ENCODE assay signal across 8 cellular contexts in genomic region chr4:83285022-83285387, GRCh38. TPM values are rescaled to one million over a fixed set of nuclear protein-coding genes. Genes with fewer than 3 reads are reported as not detected.
DNase-seq lines count a peak whose midpoint lies in the region; TF ChIP-seq lines count a peak whose summit lies in the region.

No MANE protein-coding gene starts in this region.

- H3K27ac Mint-ChIP-seq in endodermal cell (peak overlapping the region; percentile 82), type B pancreatic cell (peak overlapping the region; percentile 96)

- H3K36me3 ChIP-seq in HUES64 (ENCODE audit: insufficient read depth, low read length) (no peaks in the 10 kb centered on the region), SU-DHL-6 (ENCODE audit: low read length) (no peaks in the 10 kb centered on the region), endodermal cell (ENCODE audit: control insufficient read depth, insufficient read depth, low read length) (no peaks in the 10 kb centered on the region), mesendoderm (ENCODE audit: control insufficient read depth, insufficient read depth, low read length) (no peaks in the 10 kb centered on the region)

- peaks cover 5% of the 10 kb centered on the region; the same call in 1 of the 2 replicates for H3K4me1 ChIP-seq in HUES64 (ENCODE audit: insufficient read depth, low read length)
- no peaks in the 10 kb centered on the region for H3K4me1 ChIP-seq in endodermal cell (ENCODE audit: control insufficient read depth, insufficient read depth, low read length)
- H3K4me1 ChIP-seq in mesendoderm (ENCODE audit: control insufficient read depth, low read depth, low read length), result no peaks in the 10 kb centered on the region

- no peaks in the 10 kb centered on the region for H4K20me1 ChIP-seq in SU-DHL-6 (ENCODE audit: low read depth, low read length)

- H3K4me2 ChIP-seq in SU-DHL-6 (ENCODE audit: low read depth, low read length, poor library complexity, severe bottlenecking) (peak overlapping the region; percentile 95), mesendoderm (ENCODE audit: low read length) (peak overlapping the region; percentile 67)

- peak overlapping the region; percentile 96 for H2AFZ ChIP-seq in SU-DHL-6 (ENCODE audit: low read depth, low read length, severe bottlenecking)

- no peak overlapping the region for H2BK120ac ChIP-seq in mesendoderm (ENCODE audit: low read depth, low read length)

- no peak overlapping the region for H2AK5ac ChIP-seq in mesendoderm (ENCODE audit: low read length)

- H3K9me3 ChIP-seq in HUES64 (ENCODE audit: insufficient read depth, low read depth, low read length) (no peaks in the 10 kb centered on the region), SU-DHL-6 (ENCODE audit: insufficient read depth, low read length) (no peaks in the 10 kb centered on the region), endodermal cell (ENCODE audit: control insufficient read depth, low read length) (no peaks in the 10 kb centered on the region)

- no peak overlapping the region for H2BK15ac ChIP-seq in mesendoderm (replicated peaks; ENCODE audit: low read depth)

- H3K27ac ChIP-seq in HUES64 (ENCODE audit: low read depth, low read length), result peak overlapping the region; percentile 91
- peak overlapping the region; percentile 71 for H3K27ac ChIP-seq in SU-DHL-6 (ENCODE audit: low read depth, low read length)
- H3K27ac ChIP-seq in endodermal cell (ENCODE audit: low read depth, low read length), result no peak overlapping the region
- H3K27ac ChIP-seq in mesendoderm (ENCODE audit: low read depth, low read length), result no peak overlapping the region

- no peaks in the 10 kb centered on the region for H3F3A ChIP-seq in SU-DHL-6 (ENCODE audit: insufficient read depth)

- no peaks in the 10 kb centered on the region for H3K79me1 ChIP-seq in mesendoderm (ENCODE audit: low read length)

- peak overlapping the region; percentile 97 for H3K56ac ChIP-seq in mesendoderm (ENCODE audit: low read length)

- peak; percentile 9 for DNase-seq in stimulated activated CD4-positive, alpha-beta T cell treated with anti-CD3 and anti-CD28 coated beads, Interleukin-4, amount 100 ng/mL, for 24 hours
- no peak for DNase-seq in stimulated activated CD4-positive, alpha-beta T cell treated with anti-CD3 and anti-CD28 coated beads, Interleukin-2, amount 100 ng/mL, for 48 hours
- peak; percentile 45 for DNase-seq in endodermal cell
- DNase-seq in mesendoderm, result peak; percentile 19
- no peak for DNase-seq in type B pancreatic cell (ENCODE audit: extremely low spot score, unreplicated experiment)
- DNase-seq in NCI-H187 (lab: John Stamatoyannopoulos, UW), result no peak

- H3K4me3 Mint-ChIP-seq in endodermal cell (peak overlapping the region; percentile 73), type B pancreatic cell (peak overlapping the region; percentile 96)

- peaks cover 6% of the 10 kb centered on the region for H3K9me3 Mint-ChIP-seq in endodermal cell
- H3K9me3 Mint-ChIP-seq in type B pancreatic cell, result peaks cover 5% of the 10 kb centered on the region

- H2BK5ac ChIP-seq in mesendoderm (ENCODE audit: low read length), result no peak overlapping the region

- no peak overlapping the region for H3K18ac ChIP-seq in mesendoderm (ENCODE audit: low read length)

- peak overlapping the region; percentile 89 for H3K9ac ChIP-seq in HUES64 (ENCODE audit: low read depth, low read length)
- H3K9ac ChIP-seq in SU-DHL-6 (ENCODE audit: low read length), result peak overlapping the region; percentile 79
- peak overlapping the region; percentile 62 for H3K9ac ChIP-seq in endodermal cell (ENCODE audit: extremely low read depth, low read length, poor library complexity, severe bottlenecking)
- H3K9ac ChIP-seq in mesendoderm (ENCODE audit: low read length), result peak overlapping the region; percentile 70

- H3K27me3 ChIP-seq in HUES64 (ENCODE audit: insufficient read depth, low read length), result peaks cover 14% of the 10 kb centered on the region
- H3K27me3 ChIP-seq in SU-DHL-6 (ENCODE audit: low read length), result no peaks in the 10 kb centered on the region
- H3K27me3 ChIP-seq in endodermal cell (ENCODE audit: control insufficient read depth, insufficient read depth, low read length, poor library complexity, severe bottlenecking), result no peaks in the 10 kb centered on the region
- no peaks in the 10 kb centered on the region for H3K27me3 ChIP-seq in mesendoderm (ENCODE audit: insufficient read depth, low read length, poor library complexity)

- TF ChIP-seq CTCF in SU-DHL-6 (IDR thresholded peaks at IDR 0.05; ENCODE audit: insufficient read depth, low read length, poor library complexity, severe bottlenecking) (no peak), endodermal cell (conservative IDR thresholded peaks at IDR 0.05) (no peak), type B pancreatic cell (conservative IDR thresholded peaks at IDR 0.05) (no peak)

- WGBS in HUES64, result 33% methylated on average over 10 of the region's 10 CpGs
- WGBS in endodermal cell (ENCODE audit: insufficient coverage in 1 of 2, insufficient read length in 1 of 2), 2 experiments, result 40 to 51% methylated on average over 8 to 10 of the region's 10 CpGs
- no CpG with 5 or more reads among the region's 10 CpGs for WGBS in mesendoderm (ENCODE audit: extremely low coverage, insufficient coverage, low lambda C conversion rate)

- H3K36me3 Mint-ChIP-seq in endodermal cell (ENCODE audit: low read depth) (no peaks in the 10 kb centered on the region), type B pancreatic cell (no peaks in the 10 kb centered on the region)

- peak overlapping the region; percentile 18 for H3K23ac ChIP-seq in mesendoderm (ENCODE audit: low read length)

- no peak overlapping the region for H3K4ac ChIP-seq in mesendoderm (ENCODE audit: low read depth, low read length)

- peak overlapping the region; percentile 73 for H3K4me3 ChIP-seq in HUES64 (ENCODE audit: low read length)
- H3K4me3 ChIP-seq in SU-DHL-6 (ENCODE audit: insufficient read depth, low read length, poor library complexity, severe bottlenecking), result peak overlapping the region; percentile 75
- peak overlapping the region; percentile 84 for H3K4me3 ChIP-seq in endodermal cell (ENCODE audit: low read length)
- peak overlapping the region; percentile 48 for H3K4me3 ChIP-seq in mesendoderm (ENCODE audit: low read length)

- no peak overlapping the region for H4K8ac ChIP-seq in mesendoderm (ENCODE audit: low read depth, low read length)

- H3K79me2 ChIP-seq in SU-DHL-6 (ENCODE audit: insufficient read depth, low read length), result peaks cover 18% of the 10 kb centered on the region; the same call in 1 of the 2 replicates
- H3K79me2 ChIP-seq in mesendoderm (ENCODE audit: control insufficient read depth, insufficient read depth, low read length), result no peaks in the 10 kb centered on the region

- H3K27me3 Mint-ChIP-seq in endodermal cell (ENCODE audit: insufficient read depth) (peaks cover 11% of the 10 kb centered on the region), type B pancreatic cell (peaks cover 3% of the 10 kb centered on the region)

- H3K4me1 Mint-ChIP-seq in endodermal cell (peaks cover 19% of the 10 kb centered on the region), type B pancreatic cell (ENCODE audit: unreplicated experiment) (peaks cover 28% of the 10 kb centered on the region)

- H3K9me2 ChIP-seq in SU-DHL-6 (replicated peaks; ENCODE audit: insufficient read depth, low read length), result no peaks in the 10 kb centered on the region

- H4K5ac ChIP-seq in mesendoderm (ENCODE audit: low read length), result no peak overlapping the region

RNA-seq across cellular contexts. Expression of gene COQ2, which starts 0.4 kb away (rescaled TPM):
- polyA plus RNA-seq in HUES64 (2013, experiment 1 of 2), result 16.8 TPM
- polyA plus RNA-seq in HUES64 (2013, experiment 2 of 2), result 18.4 TPM
- total RNA-seq in endodermal cell, result 10 to 100 TPM; 17.7 to 18.4 TPM
- polyA plus RNA-seq in endodermal cell (2013, experiment 1 of 2), result 10.4 TPM
- 10.6 TPM for polyA plus RNA-seq in endodermal cell (2013, experiment 2 of 2)
- 30.4 TPM for polyA plus RNA-seq in mesendoderm (2013, experiment 1 of 2)
- 29.4 TPM for polyA plus RNA-seq in mesendoderm (2013, experiment 2 of 2)
- 16.5 and 18.8 TPM in 2 replicates for total RNA-seq in type B pancreatic cell (ENCODE audit: low replicate concordance)

RNA-seq across cellular contexts. Expression of gene HPSE, which starts 49.6 kb away (rescaled TPM):
- polyA plus RNA-seq in HUES64 (2013, experiment 1 of 2), result 1.1 TPM
- 1.1 TPM for polyA plus RNA-seq in HUES64 (2013, experiment 2 of 2)
- total RNA-seq in endodermal cell (1 to 10 TPM; 1.1 to 2.7 TPM), type B pancreatic cell (ENCODE audit: low replicate concordance) (17.6 and 87.8 TPM in 2 replicates)
- polyA plus RNA-seq in endodermal cell (2013, experiment 1 of 2), result 0.18 TPM
- 0.17 TPM for polyA plus RNA-seq in endodermal cell (2013, experiment 2 of 2)
- polyA plus RNA-seq in mesendoderm (2013, experiment 1 of 2), result 1.8 TPM
- polyA plus RNA-seq in mesendoderm (2013, experiment 2 of 2), result 1.7 TPM

Comparison
In these comparisons a context has a peak if more than half of its experiments do, and no peak if none do; other contexts are left out.
1. DNase-seq: peak in stimulated activated CD4-positive, alpha-beta T cell treated with anti-CD3 and anti-CD28 coated beads, Interleukin-4, amount 100 ng/mL, for 24 hours (single experiment), endodermal cell (single experiment) and mesendoderm (single experiment); none in stimulated activated CD4-positive, alpha-beta T cell treated with anti-CD3 and anti-CD28 coated beads, Interleukin-2, amount 100 ng/mL, for 48 hours (0 of 2), type B pancreatic cell (single experiment) and NCI-H187 (0 of 2).
2. H3K27ac ChIP-seq: peak in HUES64 (single experiment) and SU-DHL-6 (single experiment); none in endodermal cell (single experiment) and mesendoderm (single experiment).
3. Peak in every context shown above with its lines, with median percentiles within 50 percentile points of each other: H3K4me3 ChIP-seq and H3K9ac ChIP-seq.